9 cellular contexts compared by ENCODE assay signal in the genomic region with DNA sequence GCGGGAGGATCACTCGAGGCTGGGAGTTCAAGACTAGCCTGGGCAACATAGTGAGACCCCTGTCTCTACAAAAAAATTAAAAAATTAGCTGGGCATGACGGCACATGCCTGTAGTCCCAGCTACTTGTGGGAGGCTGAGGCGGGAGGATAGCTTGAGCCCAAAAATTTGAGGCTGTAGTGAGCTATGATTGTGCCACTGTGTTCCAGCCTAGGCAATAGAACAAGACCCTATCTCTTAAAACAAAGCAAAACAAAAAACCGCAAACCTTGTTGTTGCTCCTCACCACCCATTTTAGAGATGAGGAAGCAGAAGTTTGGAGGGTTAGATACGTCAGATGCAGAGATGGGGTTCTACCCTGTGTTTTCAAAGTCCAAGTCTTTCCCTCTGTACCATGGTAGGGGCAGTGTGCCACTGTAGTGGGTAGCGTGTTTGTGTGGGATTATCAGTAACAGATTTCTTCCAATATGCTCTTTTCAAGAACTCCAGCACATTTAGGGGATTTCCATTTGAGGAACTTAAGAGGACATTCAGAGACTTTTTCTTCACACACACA.
A peak's percentile ranks its signal among the peaks of the same experiment; 100 is the strongest.
DNase-seq lines count a peak whose midpoint lies in the region; ATAC-seq and TF ChIP-seq lines count a peak whose summit lies in the region.
"Had no signal": no experiment of that assay in that cellular context is flagged by ENCODE, and none has a peak within 500 bp of the region (broad histone marks: within the 10 kb centered on the region; RNA-seq: fewer than 3 reads in every experiment).

No MANE protein-coding gene starts in this region.

- no peak for ATAC-seq in CD8-positive, alpha-beta T cell
- ATAC-seq in HG02610 (IDR thresholded peaks at IDR 0.05; ENCODE audit: unreplicated experiment) (peak; percentile 30), naive B cell (ENCODE audit: low read depth in 2 of 2) (peak; percentile 72 to 75)
- ATAC-seq in activated CD8-positive, alpha-beta T cell treated with anti-CD3 and anti-CD28 coated beads, Interleukin-2, amount 10 ng/mL, durations not matched to agents 7 days and 5 days = no peak

- peaks cover 36% of the 10 kb centered on the region for H3K4me1 Mint-ChIP-seq in CD8-positive, alpha-beta T cell (ENCODE audit: low read depth)
- H3K4me1 Mint-ChIP-seq in activated CD8-positive, alpha-beta T cell treated with anti-CD3 and anti-CD28 coated beads, Interleukin-2, amount 10 ng/mL, durations not matched to agents 7 days and 5 days (ENCODE audit: low read depth) = peaks cover 42% of the 10 kb centered on the region
- peaks cover 34 to 74% (median 60%) of the 10 kb centered on the region in 3 donors for H3K4me1 Mint-ChIP-seq in naive B cell

- no peaks in the 10 kb centered on the region for H3K9me3 ChIP-seq in CD8-positive, alpha-beta T cell (ENCODE audit: low read length)
- no peaks in the 10 kb centered on the region for H3K9me3 ChIP-seq in prostate gland
- H3K9me3 ChIP-seq: SK-N-SH had no signal

- TF ChIP-seq POLR2A in prostate gland (IDR thresholded peaks at IDR 0.05) = no peak

- no peaks in the 10 kb centered on the region for H3K36me3 ChIP-seq in CD8-positive, alpha-beta T cell (ENCODE audit: insufficient read depth, low read length)
- H3K36me3 ChIP-seq in prostate gland = no peaks in the 10 kb centered on the region

- no peak overlapping the region for H3K27ac ChIP-seq in CD8-positive, alpha-beta T cell (ENCODE audit: low read depth, low read length)
- H3K27ac ChIP-seq in prostate gland = no peak overlapping the region

- no peak for DNase-seq in CD8-positive, alpha-beta T cell
- no peak for DNase-seq in activated CD8-positive, alpha-beta T cell treated with anti-CD3 and anti-CD28 coated beads, Interleukin-2, amount 10 ng/mL, durations not matched to agents 7 days and 5 days
- DNase-seq in naive B cell (peak; percentile 77), SHP77 treated with DMSO at 0.1 percent for 48 hours (lab: John Stamatoyannopoulos, UW) (no peak), SKM-1 treated with dmso at 0.1 percent for 144 hours (lab: John Stamatoyannopoulos, UW; ENCODE audit: unreplicated experiment) (no peak), NCI-H1930 (lab: John Stamatoyannopoulos, UW) (no peak), prostate gland (ENCODE audit: low spot score) (no peak)
- DNase-seq: SK-N-SH had no signal

- H3K27me3 ChIP-seq in CD8-positive, alpha-beta T cell (ENCODE audit: insufficient read depth, low read length) = no peaks in the 10 kb centered on the region
- H3K27me3 ChIP-seq in prostate gland (replicated peaks; ENCODE audit: insufficient read depth) = no peaks in the 10 kb centered on the region

- CTCF ChIA-PET in CD8-positive, alpha-beta T cell (lab: Charles Lee) = interaction anchor here (0.7 kb wide), 1 partner anchor 11 kb away, joined by 3 read pairs; no protein-coding TSS in a partner anchor
- CTCF ChIA-PET in activated CD8-positive, alpha-beta T cell treated with anti-CD3 and anti-CD28 coated beads, Interleukin-2, amount 10 ng/mL, durations not matched to agents 7 days and 5 days (lab: Charles Lee) = interaction anchor here (1.2 to 1.5 kb wide), 2 partner anchors 12 to 113 kb away, joined by 3 read pairs; no protein-coding TSS in a partner anchor

- peaks cover 15% of the 10 kb centered on the region for H3K4me1 ChIP-seq in CD8-positive, alpha-beta T cell (ENCODE audit: insufficient read depth, low read length)
- no peaks in the 10 kb centered on the region for H3K4me1 ChIP-seq in prostate gland (replicated peaks)

- H3K4me3 Mint-ChIP-seq in CD8-positive, alpha-beta T cell = no peak overlapping the region
- no peak overlapping the region for H3K4me3 Mint-ChIP-seq in activated CD8-positive, alpha-beta T cell treated with anti-CD3 and anti-CD28 coated beads, Interleukin-2, amount 10 ng/mL, durations not matched to agents 7 days and 5 days
- peak overlapping the region; percentile 57 to 90 (median 76) for H3K4me3 Mint-ChIP-seq in naive B cell

- H3K9me3 Mint-ChIP-seq in CD8-positive, alpha-beta T cell = peaks cover 4% of the 10 kb centered on the region
- peaks cover 12% of the 10 kb centered on the region for H3K9me3 Mint-ChIP-seq in activated CD8-positive, alpha-beta T cell treated with anti-CD3 and anti-CD28 coated beads, Interleukin-2, amount 10 ng/mL, durations not matched to agents 7 days and 5 days (ENCODE audit: insufficient read depth)
- peaks cover 5 to 28% (median 13%) of the 10 kb centered on the region in 7 donors for H3K9me3 Mint-ChIP-seq in naive B cell

- TF ChIP-seq CTCF in CD8-positive, alpha-beta T cell (IDR thresholded peaks at IDR 0.05) = no peak
- no peak for TF ChIP-seq CTCF in prostate gland (IDR thresholded peaks at IDR 0.05)

- 93% methylated on average over 7 of the region's 7 CpGs for WGBS in prostate gland

- peaks cover 20% of the 10 kb centered on the region for H3K36me3 Mint-ChIP-seq in CD8-positive, alpha-beta T cell
- H3K36me3 Mint-ChIP-seq in activated CD8-positive, alpha-beta T cell treated with anti-CD3 and anti-CD28 coated beads, Interleukin-2, amount 10 ng/mL, durations not matched to agents 7 days and 5 days (ENCODE audit: low read depth) = peaks cover 73% of the 10 kb centered on the region
- peaks cover 22 to 33% of the 10 kb centered on the region in 2 donors for H3K36me3 Mint-ChIP-seq in naive B cell

- POLR2A ChIA-PET in CD8-positive, alpha-beta T cell (lab: Charles Lee) = no interaction called here
- POLR2A ChIA-PET in activated CD8-positive, alpha-beta T cell treated with anti-CD3 and anti-CD28 coated beads, Interleukin-2, amount 10 ng/mL, durations not matched to agents 7 days and 5 days (lab: Charles Lee) = no interaction called here

- H3K27ac Mint-ChIP-seq in CD8-positive, alpha-beta T cell = peak overlapping the region; percentile 69
- peak overlapping the region; percentile 61 for H3K27ac Mint-ChIP-seq in activated CD8-positive, alpha-beta T cell treated with anti-CD3 and anti-CD28 coated beads, Interleukin-2, amount 10 ng/mL, durations not matched to agents 7 days and 5 days
- H3K27ac Mint-ChIP-seq in naive B cell = peak overlapping the region; percentile 88 to 100 (median 98)

- intact Hi-C loops in CD8-positive, alpha-beta T cell (cut with DNase I, micrococcal nuclease) = no loop called here
- intact Hi-C loops in prostate gland (cut with DNase I) = no loop called here

- no peaks in the 10 kb centered on the region for H3K27me3 Mint-ChIP-seq in CD8-positive, alpha-beta T cell (ENCODE audit: low read depth)
- no peaks in the 10 kb centered on the region for H3K27me3 Mint-ChIP-seq in activated CD8-positive, alpha-beta T cell treated with anti-CD3 and anti-CD28 coated beads, Interleukin-2, amount 10 ng/mL, durations not matched to agents 7 days and 5 days (ENCODE audit: low read depth)
- H3K27me3 Mint-ChIP-seq in naive B cell = no peaks in the 10 kb centered on the region

- H3K4me3 ChIP-seq in CD8-positive, alpha-beta T cell (ENCODE audit: low read depth, low read length) = no peak overlapping the region
- no peak overlapping the region for H3K4me3 ChIP-seq in prostate gland

Comparison
In these comparisons a context has a peak if more than half of its experiments do, and no peak if none do; other contexts are left out.
1. ATAC-seq: peak in HG02610 (single experiment) and naive B cell (2 of 2); none in CD8-positive, alpha-beta T cell (single experiment) and activated CD8-positive, alpha-beta T cell treated with anti-CD3 and anti-CD28 coated beads, Interleukin-2, amount 10 ng/mL, durations not matched to agents 7 days and 5 days (single experiment).
2. H3K4me3 Mint-ChIP-seq: peak in naive B cell (8 of 8); none in CD8-positive, alpha-beta T cell (single experiment) and activated CD8-positive, alpha-beta T cell treated with anti-CD3 and anti-CD28 coated beads, Interleukin-2, amount 10 ng/mL, durations not matched to agents 7 days and 5 days (single experiment).
3. Peak in every context shown above with its lines, with median percentiles within 50 percentile points of each other: H3K27ac Mint-ChIP-seq.